Comparison of ENCODE assay signal across 16 cellular contexts in the genomic region with DNA sequence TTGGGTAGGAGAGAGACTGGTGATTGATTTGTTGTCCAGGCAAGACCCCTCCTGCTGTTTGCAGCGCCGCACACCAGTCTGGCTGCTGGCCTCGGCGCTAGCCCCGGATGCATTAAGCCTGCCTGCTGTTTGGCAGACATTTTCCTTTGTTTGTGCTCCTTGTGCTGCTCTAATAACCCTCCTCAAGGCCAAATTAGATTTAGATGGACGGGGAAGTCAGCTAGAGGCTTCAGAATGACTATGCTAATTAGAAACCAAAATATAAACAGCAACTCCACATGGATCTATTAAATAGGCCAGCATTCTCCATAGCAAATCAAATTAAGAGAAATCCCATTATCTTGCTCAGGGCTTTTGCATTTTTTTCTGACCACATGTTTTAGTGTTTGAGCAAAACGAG.
DNase-seq lines count a peak whose midpoint lies in the region; ATAC-seq and TF ChIP-seq lines count a peak whose summit lies in the region.
"Had no signal": no experiment of that assay in that cellular context is flagged by ENCODE, and none has a peak within 500 bp of the region (broad histone marks: within the 10 kb centered on the region; RNA-seq: fewer than 3 reads in every experiment).

No MANE protein-coding gene starts in this region.

- no peaks in the 10 kb centered on the region for H3K36me3 ChIP-seq in MG63
- H3K36me3 ChIP-seq: esophagus squamous epithelium had no signal

- no peak for ATAC-seq in HG03097 (IDR thresholded peaks at IDR 0.05; ENCODE audit: low FRiP score, unreplicated experiment)
- ATAC-seq: activated CD8-positive, alpha-beta T cell treated with anti-CD3 and anti-CD28 coated beads, Interleukin-2, amount 10 ng/mL, durations not matched to agents 7 days and 5 days; mucosa of descending colon had no signal

- H3K9me3 ChIP-seq in MG63: no peaks in the 10 kb centered on the region
- H3K9me3 ChIP-seq: esophagus squamous epithelium, mucosa of descending colon had no signal

- H3K4me3 ChIP-seq in AG10803 (ENCODE audit: low read length): no peak overlapping the region
- no peak overlapping the region for H3K4me3 ChIP-seq in MG63
- H3K4me3 ChIP-seq: esophagus squamous epithelium, mucosa of descending colon had no signal

- CTCF ChIA-PET in RWPE1 (lab: Yijun Ruan, JAX): no interaction called here

- no peaks in the 10 kb centered on the region for H3K27me3 ChIP-seq in MG63
- H3K27me3 ChIP-seq: esophagus squamous epithelium had no signal

- TF ChIP-seq CTCF in AG10803 (conservative IDR thresholded peaks at IDR 0.05; ENCODE audit: low read length) (no peak), RWPE1 (conservative IDR thresholded peaks at IDR 0.05; ENCODE audit: low read depth) (no peak)

- DNase-seq in AG10803 (ENCODE audit: low read depth) (peak; percentile 4), NCI-H1092 treated with DMSO at 0.1 percent for 48 hours (lab: John Stamatoyannopoulos, UW) (peak; percentile 90), SK-N-DZ (ENCODE audit: low spot score) (peak; percentile 96), iPS-NIHi11 (ENCODE audit: low spot score) (peak; percentile 16), MG63 (no peak), glomerular visceral epithelial cell (ENCODE audit: extremely low spot score) (no peak), RWPE1 (ENCODE audit: low spot score) (no peak)
- DNase-seq: activated CD8-positive, alpha-beta T cell treated with anti-CD3 and anti-CD28 coated beads, Interleukin-2, amount 10 ng/mL, durations not matched to agents 7 days and 5 days; activated naive CD4-positive, alpha-beta T cell treated with anti-CD3 and anti-CD28 coated beads, Interleukin-2, amount 10 ng/mL, durations not matched to agents 7 days and 5 days; DND-41; esophagus squamous epithelium; mucosa of descending colon; NCI-H524; stimulated activated CD4-positive, alpha-beta T cell treated with anti-CD3 and anti-CD28 coated beads, Interleukin-1b, Interleukin-23, amount 100 ng/mL, for 48 hours; T1000 had no signal

- POLR2A ChIA-PET in RWPE1 (lab: Yijun Ruan, JAX; ENCODE audit: low non-redundant PET): no interaction called here

- H3K27ac ChIP-seq in RWPE1: no peak overlapping the region
- H3K27ac ChIP-seq: esophagus squamous epithelium had no signal

Comparison
In these comparisons a context has a peak if more than half of its experiments do, and no peak if none do; other contexts are left out.
1. DNase-seq: peak in AG10803 (single experiment), NCI-H1092 treated with DMSO at 0.1 percent for 48 hours (single experiment), SK-N-DZ (single experiment) and iPS-NIHi11 (single experiment); none in MG63 (single experiment), glomerular visceral epithelial cell (single experiment) and RWPE1 (single experiment).